1 cellular context compared by ENCODE assay signal in the genomic region with DNA sequence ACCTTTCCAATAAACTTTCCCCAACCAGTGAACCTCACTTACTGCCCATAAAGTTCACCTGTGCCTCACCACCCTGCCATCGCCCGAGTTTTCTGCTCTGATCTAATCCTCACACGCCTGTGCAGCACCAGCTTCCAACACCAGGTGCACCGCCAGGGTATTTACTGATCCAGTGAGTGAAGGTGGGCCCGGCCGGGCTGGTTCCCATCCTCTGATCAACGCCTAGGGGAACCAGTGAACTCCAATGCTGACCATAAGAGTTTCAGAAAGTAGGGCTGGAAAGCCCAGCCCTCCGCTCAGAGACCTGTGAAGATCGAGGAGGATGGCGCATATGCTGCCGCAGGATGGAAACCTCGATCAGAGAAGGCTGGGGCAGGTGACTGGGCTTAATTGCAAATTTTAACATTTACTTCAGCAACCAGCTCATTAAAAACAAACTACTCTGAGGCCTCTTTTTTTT.
TF ChIP-seq lines count a peak whose summit lies in the region.

No MANE protein-coding gene starts in this region.

TF ChIP-seq in endothelial cell of umbilical vein, 7 proteins besides CTCF, POLR2A, EP300 and RAD21 (continued from another document):
- no peak for TF ChIP-seq MYC (IDR thresholded peaks at IDR 0.05; ENCODE audit: low read depth, low read length)
- no peak for TF ChIP-seq POLR2AphosphoS5 (IDR thresholded peaks at IDR 0.05; ENCODE audit: insufficient read depth, low read depth, low read length)
- TF ChIP-seq FOS (IDR thresholded peaks at IDR 0.05; ENCODE audit: borderline replicate concordance, insufficient read depth, low read length): no peak
- no peak for TF ChIP-seq GATA2 (IDR thresholded peaks at IDR 0.05; ENCODE audit: insufficient read depth, insufficient read length, low read depth, low read length)
- TF ChIP-seq JUN (IDR thresholded peaks at IDR 0.05; ENCODE audit: borderline replicate concordance, insufficient read depth, insufficient read length, low read depth): no peak
